Comparison of ENCODE assay signal across 19 cellular contexts in the genomic region with DNA sequence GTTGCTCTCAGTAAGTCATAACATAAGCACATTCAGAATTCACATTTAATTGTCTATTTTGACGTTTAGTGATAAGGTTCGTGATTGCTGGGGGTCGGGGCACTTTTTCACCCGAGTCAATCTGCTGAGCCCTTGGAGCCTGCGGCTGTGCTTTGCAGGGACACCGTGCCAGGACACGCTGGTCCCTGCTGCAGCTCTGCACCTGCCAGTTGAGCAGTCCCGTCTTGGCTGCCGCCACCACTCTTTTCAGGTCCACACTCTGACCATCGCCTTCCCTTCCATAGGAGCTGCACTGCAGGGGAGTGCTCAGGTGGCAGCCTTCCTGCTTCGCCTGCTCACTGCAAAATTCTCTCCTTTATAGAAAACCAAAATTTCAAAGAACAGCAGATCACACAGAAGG. TPM values are rescaled to one million over a fixed set of nuclear protein-coding genes. Genes with fewer than 3 reads are reported as not detected.
DNase-seq lines count a peak whose midpoint lies in the region; ATAC-seq and TF ChIP-seq lines count a peak whose summit lies in the region.
"Had no signal": no experiment of that assay in that cellular context is flagged by ENCODE, and none has a peak within 500 bp of the region (broad histone marks: within the 10 kb centered on the region; RNA-seq: fewer than 3 reads in every experiment).

No MANE protein-coding gene starts in this region.

- no peak for ATAC-seq in activated naive CD4-positive, alpha-beta T cell treated with anti-CD3 and anti-CD28 coated beads, Interleukin-2, amount 50 U/mL, for 72 hours
- ATAC-seq in central memory CD8-positive, alpha-beta T cell (replicated peaks; ENCODE audit: extremely low read depth, poor library complexity, severe bottlenecking), result no peak
- ATAC-seq: K562 had no signal

- H3K27me3 Mint-ChIP-seq in central memory CD8-positive, alpha-beta T cell, result no peaks in the 10 kb centered on the region
- H3K27me3 Mint-ChIP-seq in osteocyte (ENCODE audit: unreplicated experiment), result no peaks in the 10 kb centered on the region
- H3K27me3 Mint-ChIP-seq: CD8-positive, alpha-beta memory T cell had no signal

- H3K36me3 Mint-ChIP-seq in activated naive CD4-positive, alpha-beta T cell treated with anti-CD3 and anti-CD28 coated beads, Interleukin-2, amount 50 U/mL, for 72 hours, result peaks cover 14 to 55% of the 10 kb centered on the region in 2 donors
- H3K36me3 Mint-ChIP-seq in central memory CD8-positive, alpha-beta T cell (ENCODE audit: insufficient read depth), result peaks cover 56% of the 10 kb centered on the region
- peaks cover 31% of the 10 kb centered on the region for H3K36me3 Mint-ChIP-seq in osteocyte (ENCODE audit: unreplicated experiment)

- H3K4me1 Mint-ChIP-seq in central memory CD8-positive, alpha-beta T cell, result peaks cover 26% of the 10 kb centered on the region
- H3K4me1 Mint-ChIP-seq in osteocyte (ENCODE audit: unreplicated experiment), result peaks cover 46% of the 10 kb centered on the region

- H3K9me3 Mint-ChIP-seq in activated naive CD4-positive, alpha-beta T cell treated with anti-CD3 and anti-CD28 coated beads, Interleukin-2, amount 50 U/mL, for 72 hours, result no peaks in the 10 kb centered on the region
- H3K9me3 Mint-ChIP-seq in central memory CD8-positive, alpha-beta T cell, result no peaks in the 10 kb centered on the region
- no peaks in the 10 kb centered on the region for H3K9me3 Mint-ChIP-seq in osteocyte (ENCODE audit: unreplicated experiment)
- H3K9me3 Mint-ChIP-seq: CD8-positive, alpha-beta memory T cell had no signal

- in situ Hi-C loops in G401 (cut with HindIII; ENCODE audit: low sequenced_read_pairs), result no loop called here

- no peak overlapping the region for H3K4me3 Mint-ChIP-seq in central memory CD8-positive, alpha-beta T cell
- no peak overlapping the region for H3K4me3 Mint-ChIP-seq in osteocyte (ENCODE audit: unreplicated experiment)
- H3K4me3 Mint-ChIP-seq: CD8-positive, alpha-beta memory T cell had no signal

- DNase-seq in activated naive CD4-positive, alpha-beta T cell treated with anti-CD3 and anti-CD28 coated beads, Interleukin-2, amount 50 U/mL, for 72 hours (ENCODE audit: low spot score in 2 of 2), result no peak
- no peak for DNase-seq in activated naive CD4-positive, alpha-beta T cell treated with Interleukin-2 at 50 U/mL for 16 hours
- DNase-seq in G401 (ENCODE audit: low spot score), result peak; percentile 80
- DNase-seq in central memory CD8-positive, alpha-beta T cell (ENCODE audit: low spot score in 2 of 2), result no peak
- no peak for DNase-seq in osteocyte (ENCODE audit: extremely low spot score, unreplicated experiment)
- DNase-seq in HK-2 (ENCODE audit: unreplicated experiment), result no peak
- DNase-seq in dedifferentiated amniotic fluid mesenchymal stem cell (ENCODE audit: extremely low spot score), result no peak
- no peak for DNase-seq in activated T-cell treated with anti-CD3 and anti-CD28 coated beads for 4 hours
- DNase-seq: AML-193; Calu3; CD8-positive, alpha-beta memory T cell; DMS153; MM.1S; NCI-H1048; NCI-H1417 treated with DMSO at 0.1 percent for 48 hours; NCI-H187; NCI-H446; NCI-H526 had no signal

- no peak for TF ChIP-seq CTCF in osteocyte (IDR thresholded peaks at IDR 0.05)

- H3K27ac Mint-ChIP-seq in activated naive CD4-positive, alpha-beta T cell treated with anti-CD3 and anti-CD28 coated beads, Interleukin-2, amount 50 U/mL, for 72 hours, result peak overlapping the region; percentile 11 to 23
- H3K27ac Mint-ChIP-seq in central memory CD8-positive, alpha-beta T cell (ENCODE audit: low read depth), result peak overlapping the region; percentile 24
- peak overlapping the region; percentile 27 for H3K27ac Mint-ChIP-seq in osteocyte (ENCODE audit: unreplicated experiment)

RNA-seq across cellular contexts. Expression of a gene that starts 36.4 kb away (rescaled TPM):
- total RNA-seq in activated naive CD4-positive, alpha-beta T cell treated with anti-CD3 and anti-CD28 coated beads, Interleukin-2, amount 50 U/mL, for 72 hours, result 10 to 100 TPM; 52.1 to 80.0 TPM
- total RNA-seq in G401 (2014; rRNA removed; shearing (Covaris generic)), result 69.8 and 84.5 TPM in 2 replicates
- total RNA-seq in osteocyte, result 45.6 and 46.8 TPM in 2 replicates
